ENCODE assay signal across 22 cellular contexts in genomic region chr12:72869025-72869424, GRCh38.
DNase-seq lines count a peak whose midpoint lies in the region; ATAC-seq, FAIRE-seq and TF ChIP-seq lines count a peak whose summit lies in the region.
"Had no signal": no experiment of that assay in that cellular context is flagged by ENCODE, and none has a peak within 500 bp of the region (broad histone marks: within the 10 kb centered on the region; RNA-seq: fewer than 3 reads in every experiment).

No MANE protein-coding gene starts in this region.

- H3K4me1 Mint-ChIP-seq in osteocyte (ENCODE audit: unreplicated experiment) (no peaks in the 10 kb centered on the region), nephron progenitor cell (peaks cover 14% of the 10 kb centered on the region)
- H3K4me1 Mint-ChIP-seq: IgD-negative memory B cell had no signal

- DNase-seq in PC-3: peak; percentile 4
- DNase-seq in hepatocyte (ENCODE audit: low spot score): peak; percentile 5
- peak in 1 of 6 donors; percentile 14 for DNase-seq in pancreas
- no peak for DNase-seq in GDM1 (lab: John Stamatoyannopoulos, UW)
- no peak for DNase-seq in osteocyte (ENCODE audit: extremely low spot score, unreplicated experiment)
- no peak for DNase-seq in KBM-7
- DNase-seq in nephron progenitor cell: no peak
- DNase-seq: ACHN; AML-193; Caco-2; CD4-positive, alpha-beta T cell; DMS153; DND-41; EL; GM23248 had no signal

- intact Hi-C loops in PC-3 (cut with micrococcal nuclease) (no loop called here), pancreas (cut with DNase I) (no loop called here)

- H3K4me3 ChIP-seq in PC-3 (ENCODE audit: low read length): no peak overlapping the region
- no peak overlapping the region for H3K4me3 ChIP-seq in hepatocyte
- H3K4me3 ChIP-seq in pancreas: no peak overlapping the region
- H3K4me3 ChIP-seq: GM23248, HAP-1 had no signal

- H3K9ac ChIP-seq in PC-3 (ENCODE audit: low read length): no peak overlapping the region
- H3K9ac ChIP-seq: GM23248 had no signal

- H3K27me3 ChIP-seq in PC-3 (ENCODE audit: low read length): no peaks in the 10 kb centered on the region
- no peaks in the 10 kb centered on the region for H3K27me3 ChIP-seq in hepatocyte
- H3K27me3 ChIP-seq in pancreas: no peaks in the 10 kb centered on the region

- H3K27ac Mint-ChIP-seq in osteocyte (ENCODE audit: unreplicated experiment): no peak overlapping the region
- no peak overlapping the region for H3K27ac Mint-ChIP-seq in nephron progenitor cell
- H3K27ac Mint-ChIP-seq: CD4-positive, alpha-beta T cell; IgD-negative memory B cell had no signal

- no peaks in the 10 kb centered on the region for H3K36me3 Mint-ChIP-seq in osteocyte (ENCODE audit: unreplicated experiment)
- H3K36me3 Mint-ChIP-seq in nephron progenitor cell (ENCODE audit: low read depth): no peaks in the 10 kb centered on the region

- CTCF ChIA-PET in PC-3 (lab: Charles Lee): no interaction called here

- no peaks in the 10 kb centered on the region for H3F3A ChIP-seq in PC-3 (ENCODE audit: low read length, unreplicated experiment)

- H3K4me3 Mint-ChIP-seq in osteocyte (ENCODE audit: unreplicated experiment) (no peak overlapping the region), nephron progenitor cell (no peak overlapping the region)
- H3K4me3 Mint-ChIP-seq: CD4-positive, alpha-beta T cell; IgD-negative memory B cell had no signal

- H3K9me3 ChIP-seq in PC-3 (ENCODE audit: low read length): no peaks in the 10 kb centered on the region
- no peaks in the 10 kb centered on the region for H3K9me3 ChIP-seq in hepatocyte (ENCODE audit: low read depth)
- no peaks in the 10 kb centered on the region for H3K9me3 ChIP-seq in pancreas
- H3K9me3 ChIP-seq: Caco-2, HAP-1 had no signal

- no peaks in the 10 kb centered on the region for H3K9me2 ChIP-seq in PC-3 (replicated peaks; ENCODE audit: low read length)
- no peaks in the 10 kb centered on the region for H3K9me2 ChIP-seq in hepatocyte (replicated peaks; ENCODE audit: insufficient read depth)

- H3K27ac ChIP-seq in PC-3 (ENCODE audit: low read length) (no peak overlapping the region), hepatocyte (no peak overlapping the region), pancreas (no peak overlapping the region)
- H3K27ac ChIP-seq: C4-2B, GM23248 had no signal

- no peaks in the 10 kb centered on the region for H3K4me1 ChIP-seq in PC-3 (ENCODE audit: insufficient read depth, low read length)
- H3K4me1 ChIP-seq in hepatocyte (ENCODE audit: insufficient read depth): no peaks in the 10 kb centered on the region
- no peaks in the 10 kb centered on the region for H3K4me1 ChIP-seq in pancreas
- H3K4me1 ChIP-seq: Caco-2 had no signal

- WGBS in hepatocyte (ENCODE audit: low lambda C conversion rate, missing lambda C conversion rate): 75% methylated on average over 6 of the region's 6 CpGs
- WGBS in pancreas, 2 donors: 26 to 51% methylated on average over 6 of the region's 6 CpGs

- TF ChIP-seq CTCF in PC-3 (conservative IDR thresholded peaks at IDR 0.05; ENCODE audit: low read depth, low read length): no peak
- TF ChIP-seq CTCF in hepatocyte (IDR thresholded peaks at IDR 0.05; ENCODE audit: poor library complexity): no peak
- no peak for TF ChIP-seq CTCF in pancreas (IDR thresholded peaks at IDR 0.05)
- TF ChIP-seq CTCF in osteocyte (IDR thresholded peaks at IDR 0.05): no peak
- TF ChIP-seq CTCF in nephron progenitor cell (IDR thresholded peaks at IDR 0.05): no peak

- in situ Hi-C loops in KBM-7 (cut with MboI; ENCODE audit: low pct_unique_long_range_greater_than_20kb, low sequenced_read_pairs): no loop called here

- FAIRE-seq in pancreas (lab: Jason Lieb, UNC): no peak
- FAIRE-seq: A204.1, D721Med, GM12891, HepG2 had no signal

- H3K9me3 Mint-ChIP-seq in osteocyte (ENCODE audit: unreplicated experiment) (peaks cover 6% of the 10 kb centered on the region), nephron progenitor cell (no peaks in the 10 kb centered on the region)

- H3K4me2 ChIP-seq in PC-3 (ENCODE audit: low read length) (no peak overlapping the region), hepatocyte (no peak overlapping the region)

- H3K36me3 ChIP-seq in PC-3 (ENCODE audit: low read depth, low read length) (no peaks in the 10 kb centered on the region), hepatocyte (replicated peaks; ENCODE audit: insufficient read depth, low read depth) (no peaks in the 10 kb centered on the region), pancreas (no peaks in the 10 kb centered on the region)
- H3K36me3 ChIP-seq: HAP-1 had no signal

- no peak overlapping the region for H2AFZ ChIP-seq in PC-3 (ENCODE audit: low read length)
- H2AFZ ChIP-seq in hepatocyte: no peak overlapping the region
- H2AFZ ChIP-seq: GM23248 had no signal

- no peak for ATAC-seq in PC-3
- ATAC-seq in pancreas: peak in 3 of 4 donors; percentile 24 to 81 (median 73)
- ATAC-seq: HepG2 had no signal

- BruUV-seq in PC-3 (replicated peaks; lab: Mats Ljungman, UMichigan): no TSS peak

- POLR2A ChIA-PET in PC-3 (lab: Charles Lee; ENCODE audit: unreplicated experiment): no interaction called here

- H3K79me2 ChIP-seq in PC-3 (ENCODE audit: low read length) (no peaks in the 10 kb centered on the region), hepatocyte (no peaks in the 10 kb centered on the region)

- H3K27me3 Mint-ChIP-seq in osteocyte (ENCODE audit: unreplicated experiment) (no peaks in the 10 kb centered on the region), nephron progenitor cell (ENCODE audit: low read depth, poor library complexity) (peaks cover 7% of the 10 kb centered on the region)
- H3K27me3 Mint-ChIP-seq: CD4-positive, alpha-beta T cell; IgD-negative memory B cell had no signal

- no peaks in the 10 kb centered on the region for H4K20me1 ChIP-seq in PC-3 (ENCODE audit: low read length)
- H4K20me1 ChIP-seq in hepatocyte (ENCODE audit: insufficient read depth, poor library complexity, severe bottlenecking): no peaks in the 10 kb centered on the region

Comparison
In these comparisons a context has a peak if more than half of its experiments do, and no peak if none do; other contexts are left out.
1. DNase-seq: peak in PC-3 (single experiment) and hepatocyte (single experiment); none in GDM1 (single experiment), osteocyte (single experiment), KBM-7 (single experiment) and nephron progenitor cell (single experiment).